21 cellular contexts compared by ENCODE assay signal in the genomic region with DNA sequence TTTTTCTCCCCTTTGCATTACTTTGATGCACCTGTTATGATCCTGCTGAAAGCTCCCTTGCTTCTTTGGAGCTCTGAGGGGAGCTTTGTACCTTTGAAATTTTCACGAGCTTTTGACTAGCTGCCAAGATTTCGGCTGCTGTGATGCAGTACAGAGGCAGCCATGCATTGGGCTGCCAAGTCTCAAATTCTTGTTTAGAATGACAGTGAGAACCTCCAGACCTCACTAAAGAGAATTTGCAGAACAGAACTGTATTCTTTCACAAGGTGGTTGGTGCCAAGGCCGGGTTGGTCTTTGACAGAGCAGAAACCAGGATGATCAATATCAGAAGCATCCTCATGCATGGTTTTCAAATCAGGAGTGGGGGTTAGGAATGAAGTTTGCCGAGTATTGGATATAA.
DNase-seq lines count a peak whose midpoint lies in the region; ATAC-seq and TF ChIP-seq lines count a peak whose summit lies in the region.
"Had no signal": no experiment of that assay in that cellular context is flagged by ENCODE, and none has a peak within 500 bp of the region (broad histone marks: within the 10 kb centered on the region; RNA-seq: fewer than 3 reads in every experiment).

No MANE protein-coding gene starts in this region.

- peaks cover 38% of the 10 kb centered on the region for H3K4me1 ChIP-seq in BE2C
- H3K4me1 ChIP-seq in heart left ventricle = peaks cover 0 to 2% (median 0%) of the 10 kb centered on the region in 12 donors
- no peaks in the 10 kb centered on the region for H3K4me1 ChIP-seq in tibial nerve
- H3K4me1 ChIP-seq: psoas muscle had no signal

- H3K9me3 ChIP-seq in BE2C = no peaks in the 10 kb centered on the region
- no peaks in the 10 kb centered on the region for H3K9me3 ChIP-seq in heart left ventricle
- H3K9me3 ChIP-seq in tibial nerve = no peaks in the 10 kb centered on the region
- H3K9me3 ChIP-seq: psoas muscle had no signal

- TF ChIP-seq CTCF in BE2C (IDR thresholded peaks at IDR 0.05; ENCODE audit: low read depth, low read length) (no peak), heart left ventricle (IDR thresholded peaks at IDR 0.05) (no peak), GM13976 (IDR thresholded peaks at IDR 0.05; ENCODE audit: borderline replicate concordance, control extremely low read depth, extremely low read depth, insufficient read depth, missing control alignments) (no peak), tibial nerve (IDR thresholded peaks at IDR 0.05) (no peak)

- in situ Hi-C loops in GM13976 (cut with MboI; ENCODE audit: low sequenced_read_pairs, unreplicated experiment) = no loop called here

- H3K27ac ChIP-seq in heart left ventricle = no peak overlapping the region
- no peak overlapping the region for H3K27ac ChIP-seq in tibial nerve
- H3K27ac ChIP-seq: psoas muscle had no signal

- TF ChIP-seq EP300 in tibial nerve (IDR thresholded peaks at IDR 0.05) = no peak

- TF ChIP-seq POLR2A in heart left ventricle (IDR thresholded peaks at IDR 0.05) (no peak), tibial nerve (IDR thresholded peaks at IDR 0.05) (no peak)

- DNase-seq in BE2C (peak; percentile 85), NCI-H1092 (lab: John Stamatoyannopoulos, UW) (peak; percentile 45), NCI-H69 (lab: John Stamatoyannopoulos, UW) (peak; percentile 42), heart left ventricle (peak in 4 of 5 donors; percentile 35 to 54 (median 40)), HUDEP-2 (lab: John Stamatoyannopoulos, UW; ENCODE audit: unreplicated experiment in 76 of 76) (no peak), GM13976 (ENCODE audit: low spot score) (no peak), tibial nerve (ENCODE audit: low spot score in 2 of 2) (no peak)
- DNase-seq: activated CD4-positive, alpha-beta T cell treated with anti-CD3 and anti-CD28 coated beads, Interleukin-2, amount 10 ng/mL, durations not matched to agents 24 days and 14 days; activated CD8-positive, alpha-beta memory T cell treated with anti-CD3 and anti-CD28 coated beads, Interleukin-2, amount 10 ng/mL, durations not matched to agents 7 days and 5 days; activated naive CD4-positive, alpha-beta T cell treated with anti-CD3 and anti-CD28 coated beads, Interleukin-2, amount 10 ng/mL, durations not matched to agents 7 days and 5 days; activated T-cell treated with anti-CD3 and anti-CD28 coated beads, Interleukin-2, amount 50 U/mL, for 72 hours; C1 segment of cervical spinal cord; Calu3; EL; HCEC 1CT; left cardiac atrium; mesenchymal stem cell; naive B cell; psoas muscle; trophoblast cell had no signal

- no peak overlapping the region for H3K4me3 ChIP-seq in BE2C (ENCODE audit: low read depth, low read length)
- H3K4me3 ChIP-seq in heart left ventricle = no peak overlapping the region
- no peak overlapping the region for H3K4me3 ChIP-seq in tibial nerve
- H3K4me3 ChIP-seq: psoas muscle had no signal

- H3K36me3 ChIP-seq in BE2C (no peaks in the 10 kb centered on the region), heart left ventricle (no peaks in the 10 kb centered on the region), tibial nerve (no peaks in the 10 kb centered on the region)

- peak; percentile 67 to 90 (median 88) for ATAC-seq in heart left ventricle
- no peak for ATAC-seq in activated CD4-positive, CD25-positive, alpha-beta regulatory T cell treated with anti-CD3 and anti-CD28 coated beads, Interleukin-2, amount 50 U/mL, for 24 hours
- ATAC-seq: activated CD8-positive, alpha-beta memory T cell treated with anti-CD3 and anti-CD28 coated beads, Interleukin-2, amount 10 ng/mL, durations not matched to agents 7 days and 5 days; activated T-cell treated with anti-CD3 and anti-CD28 coated beads, Interleukin-2, amount 50 U/mL, for 72 hours; psoas muscle had no signal

- intact Hi-C loops in heart left ventricle (cut with DNase I) = no loop called here

- no peaks in the 10 kb centered on the region for H3K27me3 ChIP-seq in BE2C
- H3K27me3 ChIP-seq in heart left ventricle = no peaks in the 10 kb centered on the region
- no peaks in the 10 kb centered on the region for H3K27me3 ChIP-seq in tibial nerve

- WGBS in heart left ventricle, 4 donors = 8 to 16% (median 11%) methylated on average over 4 of the region's 4 CpGs
- 27 to 31% methylated on average over 4 of the region's 4 CpGs for WGBS in tibial nerve, 2 donors

Comparison
In these comparisons a context has a peak if more than half of its experiments do, and no peak if none do; other contexts are left out.
1. DNase-seq: peak in BE2C (single experiment), NCI-H1092 (single experiment), NCI-H69 (single experiment) and heart left ventricle (4 of 5); none in HUDEP-2 (0 of 76), GM13976 (single experiment) and tibial nerve (0 of 2).
2. ATAC-seq: peak in heart left ventricle (4 of 4); none in activated CD4-positive, CD25-positive, alpha-beta regulatory T cell treated with anti-CD3 and anti-CD28 coated beads, Interleukin-2, amount 50 U/mL, for 24 hours (0 of 2).